ENCODE assay signal across 31 cellular contexts in the genomic region with DNA sequence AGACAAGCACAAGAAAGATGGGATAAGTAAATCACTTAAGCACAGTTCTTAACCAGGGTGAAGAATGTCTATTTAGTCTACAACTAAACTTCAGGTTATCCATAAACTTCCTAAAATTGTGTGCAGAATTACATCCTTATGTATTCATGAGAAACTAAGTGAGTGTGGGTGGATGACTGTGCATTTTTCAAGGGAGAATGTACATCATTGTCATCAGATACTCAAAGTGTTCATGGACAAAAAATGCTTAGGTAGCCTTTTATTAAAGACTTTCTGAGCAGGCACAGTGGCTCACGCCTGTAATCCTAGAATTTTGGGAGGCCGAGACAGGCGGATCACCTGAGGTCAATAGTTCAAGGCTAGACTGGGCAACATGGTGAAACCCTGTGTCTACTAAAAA.
"Had no signal": no experiment of that assay in that cellular context is flagged by ENCODE, and none has a peak within 500 bp of the region (broad histone marks: within the 10 kb centered on the region; RNA-seq: fewer than 3 reads in every experiment).

No MANE protein-coding gene starts in this region.

- H3K4me3 Mint-ChIP-seq: activated CD4-positive, alpha-beta memory T cell treated with anti-CD3 and anti-CD28 coated beads for 36 hours; activated CD4-positive, alpha-beta T cell treated with anti-CD3 and anti-CD28 coated beads for 36 hours; activated CD4-positive, alpha-beta T cell treated with anti-CD3 and anti-CD28 coated beads, Interleukin-2, amount 10 ng/mL, durations not matched to agents 24 days and 14 days; activated CD8-positive, alpha-beta memory T cell treated with anti-CD3 and anti-CD28 coated beads, Interleukin-2, amount 10 ng/mL, durations not matched to agents 7 days and 5 days; activated CD8-positive, alpha-beta T cell treated with anti-CD3 and anti-CD28 coated beads, Interleukin-2, amount 10 ng/mL, durations not matched to agents 7 days and 5 days; activated naive CD4-positive, alpha-beta T cell treated with anti-CD3 and anti-CD28 coated beads, Interleukin-2, amount 10 ng/mL, durations not matched to agents 7 days and 5 days; activated naive CD8-positive, alpha-beta T cell treated with anti-CD3 and anti-CD28 coated beads, Interleukin-2, amount 10 ng/mL, durations not matched to agents 7 days and 5 days; activated T-helper 1 cell treated with anti-CD3 and anti-CD28 coated beads, Interleukin-12 subunit alpha, Interleukin-12 subunit beta, Interleukin-2, Interleukin-4 antibody, amounts not matched to agents 30 ng/mL and 10 ng/mL and 1 ng/mL, durations not matched to agents 14 hours and 24 hours and 36 hours; central memory CD8-positive, alpha-beta T cell; dendritic cell treated with granulocyte-macrophage colony-stimulating factor and Interleukin-4, amounts not matched to agents 40 ng/mL and 50 ng/mL, for 4 days; endodermal cell had no signal

- H3K27ac ChIP-seq: ascending aorta, brain microvascular endothelial cell, coronary artery, dorsolateral prefrontal cortex had no signal

- H3K4me1 ChIP-seq: ascending aorta had no signal

- ATAC-seq: activated CD4-positive, alpha-beta T cell treated with anti-CD3 and anti-CD28 coated beads for 36 hours; activated CD8-positive, alpha-beta memory T cell treated with anti-CD3 and anti-CD28 coated beads, Interleukin-2, amount 10 ng/mL, durations not matched to agents 7 days and 5 days; activated CD8-positive, alpha-beta T cell treated with anti-CD3 and anti-CD28 coated beads, Interleukin-2, amount 10 ng/mL, durations not matched to agents 7 days and 5 days; activated naive CD4-positive, alpha-beta T cell treated with anti-CD3 and anti-CD28 coated beads, Interleukin-2, amount 50 U/mL, for 72 hours; esophagus mucosa had no signal

- H3K27me3 Mint-ChIP-seq: activated CD4-positive, alpha-beta memory T cell treated with anti-CD3 and anti-CD28 coated beads for 36 hours; activated CD4-positive, alpha-beta T cell treated with anti-CD3 and anti-CD28 coated beads for 36 hours; activated CD4-positive, alpha-beta T cell treated with anti-CD3 and anti-CD28 coated beads, Interleukin-2, amount 10 ng/mL, durations not matched to agents 24 days and 14 days; activated CD8-positive, alpha-beta memory T cell treated with anti-CD3 and anti-CD28 coated beads, Interleukin-2, amount 10 ng/mL, durations not matched to agents 7 days and 5 days; activated naive CD4-positive, alpha-beta T cell treated with anti-CD3 and anti-CD28 coated beads, Interleukin-2, amount 10 ng/mL, durations not matched to agents 7 days and 5 days; activated naive CD8-positive, alpha-beta T cell treated with anti-CD3 and anti-CD28 coated beads, Interleukin-2, amount 10 ng/mL, durations not matched to agents 7 days and 5 days; central memory CD8-positive, alpha-beta T cell; dendritic cell treated with granulocyte-macrophage colony-stimulating factor and Interleukin-4, amounts not matched to agents 40 ng/mL and 50 ng/mL, for 4 days had no signal

- H3K4me1 Mint-ChIP-seq: activated CD4-positive, alpha-beta T cell treated with anti-CD3 and anti-CD28 coated beads for 36 hours; activated CD4-positive, alpha-beta T cell treated with anti-CD3 and anti-CD28 coated beads, Interleukin-2, amount 10 ng/mL, durations not matched to agents 24 days and 14 days; activated CD8-positive, alpha-beta memory T cell treated with anti-CD3 and anti-CD28 coated beads, Interleukin-2, amount 10 ng/mL, durations not matched to agents 7 days and 5 days; activated naive CD4-positive, alpha-beta T cell treated with anti-CD3 and anti-CD28 coated beads, Interleukin-2, amount 10 ng/mL, durations not matched to agents 7 days and 5 days; activated naive CD8-positive, alpha-beta T cell treated with anti-CD3 and anti-CD28 coated beads, Interleukin-2, amount 10 ng/mL, durations not matched to agents 7 days and 5 days; central memory CD8-positive, alpha-beta T cell; endodermal cell had no signal

- H3K9me3 ChIP-seq: ascending aorta had no signal

- H3K27me3 ChIP-seq: ascending aorta, brain microvascular endothelial cell, dorsolateral prefrontal cortex had no signal

- DNase-seq: activated CD4-positive, alpha-beta memory T cell treated with anti-CD3 and anti-CD28 coated beads for 36 hours; activated CD4-positive, alpha-beta T cell treated with anti-CD3 and anti-CD28 coated beads for 36 hours; activated CD4-positive, alpha-beta T cell treated with anti-CD3 and anti-CD28 coated beads, Interleukin-2, amount 10 ng/mL, durations not matched to agents 24 days and 14 days; activated CD4-positive, CD25-positive, alpha-beta regulatory T cell; activated CD4-positive, CD25-positive, alpha-beta regulatory T cell treated with anti-CD3 and anti-CD28 coated beads, Interleukin-2, amount 50 U/mL, for 72 hours; activated CD8-positive, alpha-beta memory T cell treated with anti-CD3 and anti-CD28 coated beads, Interleukin-2, amount 10 ng/mL, durations not matched to agents 7 days and 5 days; activated CD8-positive, alpha-beta memory T cell treated with anti-CD3 and anti-CD28 coated beads, Interleukin-2, amount 50 U/mL, for 4 hours; activated CD8-positive, alpha-beta T cell treated with anti-CD3 and anti-CD28 coated beads, Interleukin-2, amount 10 ng/mL, durations not matched to agents 7 days and 5 days; activated effector memory CD4-positive, alpha-beta T cell treated with anti-CD3 and anti-CD28 coated beads, Interleukin-2, amount 50 U/mL, for 16 hours; activated naive CD4-positive, alpha-beta T cell; activated naive CD4-positive, alpha-beta T cell treated with anti-CD3 and anti-CD28 coated beads, Interleukin-2, amount 10 ng/mL, durations not matched to agents 7 days and 5 days; activated naive CD8-positive, alpha-beta T cell treated with anti-CD3 and anti-CD28 coated beads, Interleukin-2, amount 10 ng/mL, durations not matched to agents 7 days and 5 days; activated T-cell treated with anti-CD3 and anti-CD28 coated beads, Interleukin-2, amount 50 U/mL, for 1 hour; activated T-cell treated with anti-CD3 and anti-CD28 coated beads, Interleukin-2, amount 50 U/mL, for 48 hours; brain microvascular endothelial cell; dorsolateral prefrontal cortex; effector memory CD4-positive, alpha-beta T cell; endodermal cell; foreskin fibroblast; head of caudate nucleus; hippocampal formation had no signal

- H3K9me3 Mint-ChIP-seq: endodermal cell had no signal

- H3K27ac Mint-ChIP-seq: activated CD4-positive, alpha-beta memory T cell treated with anti-CD3 and anti-CD28 coated beads for 36 hours; activated CD4-positive, alpha-beta T cell treated with anti-CD3 and anti-CD28 coated beads for 36 hours; activated CD4-positive, alpha-beta T cell treated with anti-CD3 and anti-CD28 coated beads, Interleukin-2, amount 10 ng/mL, durations not matched to agents 24 days and 14 days; activated CD8-positive, alpha-beta memory T cell treated with anti-CD3 and anti-CD28 coated beads, Interleukin-2, amount 10 ng/mL, durations not matched to agents 7 days and 5 days; activated CD8-positive, alpha-beta T cell treated with anti-CD3 and anti-CD28 coated beads, Interleukin-2, amount 10 ng/mL, durations not matched to agents 7 days and 5 days; activated naive CD4-positive, alpha-beta T cell treated with anti-CD3 and anti-CD28 coated beads, Interleukin-2, amount 10 ng/mL, durations not matched to agents 7 days and 5 days; activated naive CD4-positive, alpha-beta T cell treated with anti-CD3 and anti-CD28 coated beads, Interleukin-2, amount 50 U/mL, for 72 hours; activated naive CD8-positive, alpha-beta T cell treated with anti-CD3 and anti-CD28 coated beads, Interleukin-2, amount 10 ng/mL, durations not matched to agents 7 days and 5 days; activated T-helper 1 cell treated with anti-CD3 and anti-CD28 coated beads, Interleukin-12 subunit alpha, Interleukin-12 subunit beta, Interleukin-2, Interleukin-4 antibody, amounts not matched to agents 30 ng/mL and 10 ng/mL and 1 ng/mL, durations not matched to agents 14 hours and 24 hours and 36 hours; activated T-helper 2 cell treated with anti-CD3 and anti-CD28 coated beads, Interferon-gamma antibody, Interleukin-2, Interleukin-4, amounts not matched to agents 10 μg/mL and 5 μg/mL and 100 μg/mL, durations not matched to agents 14 hours and 24 hours and 36 hours; dendritic cell treated with granulocyte-macrophage colony-stimulating factor and Interleukin-4, amounts not matched to agents 40 ng/mL and 50 ng/mL, for 4 days; endodermal cell had no signal

- H3K36me3 ChIP-seq: ascending aorta, brain microvascular endothelial cell had no signal

- FAIRE-seq: bronchial epithelial cell, frontal cortex had no signal

- H3K36me3 Mint-ChIP-seq: activated CD4-positive, alpha-beta memory T cell treated with anti-CD3 and anti-CD28 coated beads for 36 hours; activated CD8-positive, alpha-beta memory T cell treated with anti-CD3 and anti-CD28 coated beads, Interleukin-2, amount 10 ng/mL, durations not matched to agents 7 days and 5 days; activated naive CD4-positive, alpha-beta T cell treated with anti-CD3 and anti-CD28 coated beads, Interleukin-2, amount 10 ng/mL, durations not matched to agents 7 days and 5 days; activated naive CD4-positive, alpha-beta T cell treated with anti-CD3 and anti-CD28 coated beads, Interleukin-2, amount 50 U/mL, for 72 hours; activated naive CD8-positive, alpha-beta T cell treated with anti-CD3 and anti-CD28 coated beads, Interleukin-2, amount 10 ng/mL, durations not matched to agents 7 days and 5 days had no signal

- H3K4me3 ChIP-seq: ascending aorta, coronary artery, dorsolateral prefrontal cortex had no signal
